ENCODE assay signal across 21 cellular contexts in the genomic region with DNA sequence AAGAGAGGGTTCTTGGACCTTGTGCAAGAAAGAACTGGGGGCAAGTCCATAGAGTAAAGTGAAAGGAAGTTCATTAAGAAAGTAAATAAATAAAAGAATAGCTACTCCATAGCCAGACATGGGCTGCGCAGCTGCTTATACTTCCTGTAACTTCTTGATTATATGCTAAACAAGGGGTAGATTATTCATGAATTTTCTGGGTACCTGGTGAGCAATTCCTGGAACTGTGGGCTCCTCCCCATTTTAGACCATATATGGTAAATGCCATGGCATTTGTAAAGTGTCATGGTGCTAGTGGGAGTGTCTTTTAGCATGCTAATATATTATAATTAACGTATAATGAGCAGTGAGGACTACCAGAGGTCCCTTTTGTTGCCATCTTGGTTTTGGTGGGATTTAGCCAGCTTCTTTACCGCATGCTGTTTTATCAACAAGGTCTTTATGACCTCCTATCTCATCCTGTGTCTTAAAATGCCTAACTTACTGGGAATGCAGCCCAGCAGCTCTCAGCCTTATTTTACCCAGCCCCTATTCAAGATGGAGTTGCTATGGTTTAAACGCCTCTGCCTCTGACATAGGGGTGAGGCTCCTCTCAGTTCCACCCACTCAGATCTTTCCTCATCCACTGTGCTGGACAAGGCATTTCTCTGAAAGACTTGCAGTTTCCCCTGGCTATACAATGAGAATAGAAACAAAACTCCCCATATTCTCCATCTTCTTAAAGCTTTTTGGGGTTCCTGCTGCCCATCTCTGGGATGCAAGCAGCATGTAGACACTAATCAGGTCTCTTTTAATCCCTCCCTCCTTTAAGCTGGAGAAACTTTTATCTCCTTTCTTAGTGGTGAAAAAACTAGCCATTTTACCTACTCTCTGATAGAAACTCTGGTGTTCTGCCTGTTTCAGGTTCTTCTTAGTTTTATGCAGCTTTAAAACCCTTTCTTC.
DNase-seq lines count a peak whose midpoint lies in the region; ATAC-seq, FAIRE-seq and TF ChIP-seq lines count a peak whose summit lies in the region.
"Had no signal": no experiment of that assay in that cellular context is flagged by ENCODE, and none has a peak within 500 bp of the region (broad histone marks: within the 10 kb centered on the region; RNA-seq: fewer than 3 reads in every experiment).

No MANE protein-coding gene starts in this region.

- no peak for ATAC-seq in WTC11
- ATAC-seq in heart right ventricle, result no peak
- ATAC-seq: CD8-positive, alpha-beta T cell; heart left ventricle; naive thymus-derived CD8-positive, alpha-beta T cell had no signal

- H3K4me3 ChIP-seq in HEK293 (ENCODE audit: low read depth, low read length) (no peak overlapping the region), parathyroid adenoma (ENCODE audit: low read depth, low read length) (no peak overlapping the region), heart right ventricle (no peak overlapping the region)
- no peak overlapping the region for H3K4me3 ChIP-seq in CD4-positive, alpha-beta memory T cell (ENCODE audit: low read length in 2 of 2)
- H3K4me3 ChIP-seq: ascending aorta, heart left ventricle, MG63 had no signal

- H3K79me2 ChIP-seq in parathyroid adenoma, result no peaks in the 10 kb centered on the region

- H3K4me3 Mint-ChIP-seq in WTC11, result no peak overlapping the region
- no peak overlapping the region for H3K4me3 Mint-ChIP-seq in CD4-positive, alpha-beta memory T cell
- H3K4me3 Mint-ChIP-seq: activated naive CD4-positive, alpha-beta T cell treated with anti-CD3 and anti-CD28 coated beads, Interleukin-2, amount 10 ng/mL, durations not matched to agents 7 days and 5 days; CD8-positive, alpha-beta T cell; IgD-negative memory B cell; naive thymus-derived CD8-positive, alpha-beta T cell had no signal

- H3K27ac ChIP-seq in HEK293 (ENCODE audit: extremely low read depth, low read depth, low read length) (no peak overlapping the region), parathyroid adenoma (no peak overlapping the region), heart right ventricle (no peak overlapping the region)
- H3K27ac ChIP-seq in CD4-positive, alpha-beta memory T cell (ENCODE audit: low read depth, low read length), result no peak overlapping the region
- H3K27ac ChIP-seq: ascending aorta, heart left ventricle had no signal

- DNase-seq in GM18507 (ENCODE audit: extremely low spot score, insufficient read length, low read depth) (no peak), WTC11 (ENCODE audit: low spot score) (no peak), heart right ventricle (no peak), epidermal melanocyte (ENCODE audit: insufficient read length, low spot score) (no peak)
- no peak for DNase-seq in CD4-positive, alpha-beta memory T cell
- DNase-seq: activated CD4-positive, alpha-beta T cell treated with anti-CD3 and anti-CD28 coated beads, Interleukin-2, amount 50 U/mL, for 1 hour; activated naive CD4-positive, alpha-beta T cell treated with anti-CD3 and anti-CD28 coated beads, Interleukin-2, amount 10 ng/mL, durations not matched to agents 7 days and 5 days; CD8-positive, alpha-beta T cell; central memory CD4-positive, alpha-beta T cell; DMS79; heart left ventricle; MG63; naive thymus-derived CD8-positive, alpha-beta T cell; NCI-H146; NCI-H510A; NK-92 treated with Interleukin-12 subunit alpha and Interleukin-12 subunit beta, amount 100 ng/mL, for 24 hours had no signal

- H3K36me3 Mint-ChIP-seq in WTC11, result no peaks in the 10 kb centered on the region
- no peaks in the 10 kb centered on the region for H3K36me3 Mint-ChIP-seq in CD4-positive, alpha-beta memory T cell
- H3K36me3 Mint-ChIP-seq: activated naive CD4-positive, alpha-beta T cell treated with anti-CD3 and anti-CD28 coated beads, Interleukin-2, amount 10 ng/mL, durations not matched to agents 7 days and 5 days; CD8-positive, alpha-beta T cell; IgD-negative memory B cell; naive thymus-derived CD8-positive, alpha-beta T cell had no signal

- H3K4me1 Mint-ChIP-seq in WTC11, result peaks cover 18% of the 10 kb centered on the region
- H3K4me1 Mint-ChIP-seq in CD4-positive, alpha-beta memory T cell, result peaks cover 0 to 1% (median 0%) of the 10 kb centered on the region in 4 donors

- FAIRE-seq in GM18507 (lab: Jason Lieb, UNC), result peak; percentile 29

- H3K9me3 Mint-ChIP-seq in WTC11, result no peaks in the 10 kb centered on the region
- H3K9me3 Mint-ChIP-seq in CD4-positive, alpha-beta memory T cell, result peaks cover 0 to 3% (median 0%) of the 10 kb centered on the region in 8 donors
- H3K9me3 Mint-ChIP-seq: CD8-positive, alpha-beta T cell; naive thymus-derived CD8-positive, alpha-beta T cell had no signal

- no peaks in the 10 kb centered on the region for H3K9me3 ChIP-seq in HEK293 (ENCODE audit: control insufficient read depth, insufficient read depth, low read depth, low read length)
- H3K9me3 ChIP-seq in parathyroid adenoma (ENCODE audit: control insufficient read depth, low read length), result no peaks in the 10 kb centered on the region
- no peaks in the 10 kb centered on the region for H3K9me3 ChIP-seq in heart right ventricle
- no peaks in the 10 kb centered on the region for H3K9me3 ChIP-seq in CD4-positive, alpha-beta memory T cell (ENCODE audit: control insufficient read depth in 1 of 2, low read length in 2 of 2)
- H3K9me3 ChIP-seq: ascending aorta, MG63 had no signal

- H3K9ac ChIP-seq in parathyroid adenoma, result no peak overlapping the region

- H3K4me1 ChIP-seq in HEK293 (ENCODE audit: control insufficient read depth, insufficient read depth, low read length), result no peaks in the 10 kb centered on the region
- peaks cover 13% of the 10 kb centered on the region for H3K4me1 ChIP-seq in parathyroid adenoma
- peaks cover 0 to 22% (median 9%) of the 10 kb centered on the region in 9 donors for H3K4me1 ChIP-seq in heart right ventricle
- H3K4me1 ChIP-seq in CD4-positive, alpha-beta memory T cell (ENCODE audit: insufficient read depth, low read length), result no peaks in the 10 kb centered on the region

- H2AFZ ChIP-seq in parathyroid adenoma, result peak overlapping the region; percentile 63

- H3K27me3 ChIP-seq in parathyroid adenoma (ENCODE audit: control insufficient read depth, insufficient read depth, low read length) (no peaks in the 10 kb centered on the region), heart right ventricle (no peaks in the 10 kb centered on the region)
- no peaks in the 10 kb centered on the region for H3K27me3 ChIP-seq in CD4-positive, alpha-beta memory T cell (ENCODE audit: insufficient read depth, low read length)
- H3K27me3 ChIP-seq: ascending aorta, heart left ventricle, MG63 had no signal

- H3K27ac Mint-ChIP-seq in WTC11, result peak overlapping the region; percentile 57; the same call in 1 of the 2 replicates
- no peak overlapping the region for H3K27ac Mint-ChIP-seq in CD4-positive, alpha-beta memory T cell
- H3K27ac Mint-ChIP-seq: activated naive CD4-positive, alpha-beta T cell treated with anti-CD3 and anti-CD28 coated beads, Interleukin-2, amount 10 ng/mL, durations not matched to agents 7 days and 5 days; CD8-positive, alpha-beta T cell; IgD-negative memory B cell; naive thymus-derived CD8-positive, alpha-beta T cell; progenitor cell of endocrine pancreas had no signal

- no peak for TF ChIP-seq CTCF in HEK293 (tag by site-specific recombination; IDR thresholded peaks at IDR 0.05)
- no peak for TF ChIP-seq CTCF in WTC11 (IDR thresholded peaks at IDR 0.05)
- TF ChIP-seq CTCF in parathyroid adenoma (IDR thresholded peaks at IDR 0.05), result no peak
- no peak for TF ChIP-seq CTCF in heart right ventricle (IDR thresholded peaks at IDR 0.05)

- POLR2A ChIA-PET in HEK293 (lab: Yijun Ruan, JAX) (interaction anchor here (0.8 kb wide), 1 partner anchor 11 kb away, joined by 3 read pairs; no protein-coding TSS in a partner anchor), WTC11 (lab: Charles Lee) (interaction anchor here (1.2 kb wide), 1 partner anchor 40 kb away, joined by 3 read pairs; no protein-coding TSS in a partner anchor)
- POLR2A ChIA-PET in CD4-positive, alpha-beta memory T cell (lab: Charles Lee; ENCODE audit: partially characterized antibody), result interaction anchor here (0.7 to 0.9 kb wide), 2 partner anchors 10 to 88 kb away, joined by 4 to 5 read pairs; no protein-coding TSS in a partner anchor

- CTCF ChIA-PET in HEK293 (lab: Yijun Ruan, JAX), result interaction anchor here (0.7 to 1.5 kb wide), 2 partner anchors 11 to 21 kb away, joined by 3 read pairs; no protein-coding TSS in a partner anchor
- CTCF ChIA-PET in WTC11 (lab: Charles Lee), result no interaction called here
- CTCF ChIA-PET in CD4-positive, alpha-beta memory T cell (lab: Charles Lee; ENCODE audit: partially characterized antibody), result interaction anchor here (0.8 to 1.6 kb wide), 2 partner anchors 9 to 21 kb away, joined by 3 read pairs; no protein-coding TSS in a partner anchor

- H3K4me2 ChIP-seq in parathyroid adenoma (ENCODE audit: low read length), result no peak overlapping the region

- intact Hi-C loops in heart right ventricle (cut with DNase I), result no loop called here
- intact Hi-C loops in CD4-positive, alpha-beta memory T cell (cut with micrococcal nuclease), result no loop called here

- H3K27me3 Mint-ChIP-seq in WTC11 (ENCODE audit: low read depth), result no peaks in the 10 kb centered on the region
- H3K27me3 Mint-ChIP-seq in CD4-positive, alpha-beta memory T cell, result peaks cover 0 to 1% of the 10 kb centered on the region in 2 donors
- H3K27me3 Mint-ChIP-seq: IgD-negative memory B cell; naive thymus-derived CD8-positive, alpha-beta T cell; progenitor cell of endocrine pancreas had no signal

- WGBS in heart right ventricle, 2 donors, result 77 to 86% methylated on average over 4 of the region's 4 CpGs

- H3K36me3 ChIP-seq in HEK293 (ENCODE audit: control insufficient read depth in 2 of 2, insufficient read depth in 1 of 2, low read length in 2 of 2) (no peaks in the 10 kb centered on the region), parathyroid adenoma (ENCODE audit: control insufficient read depth, insufficient read depth, low read length) (no peaks in the 10 kb centered on the region), heart right ventricle (no peaks in the 10 kb centered on the region)
- H3K36me3 ChIP-seq in CD4-positive, alpha-beta memory T cell (ENCODE audit: insufficient read depth, low read length), result no peaks in the 10 kb centered on the region
- H3K36me3 ChIP-seq: ascending aorta, heart left ventricle, MG63 had no signal

TF ChIP-seq in HEK293, 187 proteins besides CTCF, POLR2A, EP300 and RAD21:
- no peak for TF ChIP-seq ZNF239 (tag by site-specific recombination; IDR thresholded peaks at IDR 0.05)
- TF ChIP-seq ZFHX2 (tag by site-specific recombination; conservative IDR thresholded peaks at IDR 0.05), result peak; percentile 56

TF ChIP-seq in WTC11, 78 proteins besides CTCF, POLR2A, EP300 and RAD21 (continues in another document):
- TF ChIP-seq, protein P1, sequence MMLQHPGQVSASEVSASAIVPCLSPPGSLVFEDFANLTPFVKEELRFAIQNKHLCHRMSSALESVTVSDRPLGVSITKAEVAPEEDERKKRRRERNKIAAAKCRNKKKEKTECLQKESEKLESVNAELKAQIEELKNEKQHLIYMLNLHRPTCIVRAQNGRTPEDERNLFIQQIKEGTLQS (CRISPR knock-in tag; conservative IDR thresholded peaks at IDR 0.05), result no peak
